In the genomic region with DNA sequence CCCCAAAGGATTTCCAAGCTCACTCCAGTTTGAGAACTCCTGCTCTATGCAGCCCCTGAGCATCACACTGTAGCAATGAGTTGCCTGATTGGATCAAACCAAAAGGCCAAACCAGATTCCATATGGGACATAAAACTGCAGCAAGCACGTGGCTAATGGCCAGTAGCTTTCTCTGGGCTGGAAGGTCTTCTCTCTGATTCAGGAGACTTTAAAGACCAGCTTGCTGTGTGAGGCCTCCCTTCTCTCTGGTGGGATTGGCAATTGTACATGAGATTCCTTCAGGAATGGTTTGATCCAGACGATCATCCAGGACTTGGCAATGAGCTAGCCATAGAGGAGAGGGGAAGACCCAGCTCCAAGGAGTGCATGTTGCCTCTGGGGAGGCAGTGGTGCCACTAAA, we compare ENCODE assay signal across 27 cellular contexts. TPM values are rescaled to one million over a fixed set of nuclear protein-coding genes. Genes with fewer than 3 reads are reported as not detected.
"Had no signal": no experiment of that assay in that cellular context is flagged by ENCODE, and none has a peak within 500 bp of the region (broad histone marks: within the 10 kb centered on the region; RNA-seq: fewer than 3 reads in every experiment).

No MANE protein-coding gene starts in this region.

- H3K27me3 ChIP-seq: dorsolateral prefrontal cortex, esophagus muscularis mucosa, foreskin keratinocyte, gastroesophageal sphincter, heart right ventricle, left lung had no signal

- FAIRE-seq: colon, endothelial cell of umbilical vein, frontal cortex, islet of Langerhans, keratinocyte had no signal

- H3K4me3 ChIP-seq: coronary artery, dorsolateral prefrontal cortex, esophagus muscularis mucosa, gastroesophageal sphincter, heart right ventricle, left lung, lower lobe of right lung, mucosa of descending colon had no signal

- H3K36me3 ChIP-seq: esophagus muscularis mucosa, heart right ventricle, left lung, lower lobe of right lung had no signal

- H3K9me3 ChIP-seq: esophagus muscularis mucosa, gastroesophageal sphincter, left lung, lower lobe of right lung, mucosa of descending colon had no signal

- DNase-seq: dermis blood vessel endothelial cell; dorsolateral prefrontal cortex; effector CD4-positive, alpha-beta T cell; effector memory CD4-positive, alpha-beta T cell; foreskin keratinocyte; heart right ventricle; hippocampal formation; left cardiac atrium; left lung; left ventricle myocardium superior; lower lobe of right lung; mesenchymal stem cell; mucosa of descending colon; naive B cell had no signal

- ATAC-seq: foreskin keratinocyte, gastroesophageal sphincter, heart right ventricle, left cardiac atrium, left lung, left ventricle myocardium superior, lower lobe of right lung, mucosa of descending colon had no signal

- H3K4me1 ChIP-seq: foreskin keratinocyte, heart right ventricle, left lung, lower lobe of right lung had no signal

- H3K27ac ChIP-seq: coronary artery, esophagus muscularis mucosa, foreskin keratinocyte, gastroesophageal sphincter, heart right ventricle, left lung, lower lobe of right lung had no signal

RNA-seq across cellular contexts. Expression of gene WSCD2, which starts 50.2 kb away (rescaled TPM):
- total RNA-seq: dermis blood vessel endothelial cell, endothelial cell of umbilical vein, epithelial cell of proximal tubule, fibroblast of lung, fibroblast of villous mesenchyme, foreskin keratinocyte, lung microvascular endothelial cell, myocyte had no signal
- polyA plus RNA-seq: endothelial cell of umbilical vein, fibroblast of lung, foreskin keratinocyte, keratinocyte had no signal
